In the genomic region with DNA sequence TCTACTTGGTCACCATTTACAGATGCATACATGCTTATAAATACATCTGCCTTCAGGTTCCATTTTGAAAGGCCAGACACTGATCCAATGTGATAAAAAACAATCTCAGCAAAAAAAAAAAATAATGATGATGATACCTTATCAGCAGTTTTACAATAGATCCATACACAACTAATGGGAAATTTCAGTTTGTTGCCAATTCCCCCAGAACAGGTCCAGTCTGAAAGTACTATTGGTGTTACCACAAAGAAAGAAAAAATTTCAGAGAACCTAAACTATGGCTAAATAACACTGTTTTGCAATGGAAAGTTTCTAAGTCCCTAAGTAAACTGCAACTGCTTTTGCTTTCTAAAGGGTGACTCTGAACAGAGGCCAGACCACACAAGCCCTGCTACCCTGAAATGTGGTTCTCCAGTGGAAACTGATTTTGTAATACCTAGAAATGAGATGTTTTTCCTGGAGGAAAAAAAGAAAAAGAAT, we compare ENCODE assay signal across 8 cellular contexts. TPM values are rescaled to one million over a fixed set of nuclear protein-coding genes. Genes with fewer than 3 reads are reported as not detected.
A peak's percentile ranks its signal among the peaks of the same experiment; 100 is the strongest.
DNase-seq lines count a peak whose midpoint lies in the region; ATAC-seq and TF ChIP-seq lines count a peak whose summit lies in the region.

No MANE protein-coding gene starts in this region.

- H3K4me3 ChIP-seq in AG04449 (ENCODE audit: low read depth, low read length) (no peak overlapping the region), gastrocnemius medialis (no peak overlapping the region)

- H3K36me3 ChIP-seq in gastrocnemius medialis: no peaks in the 10 kb centered on the region

- intact Hi-C loops in gastrocnemius medialis (cut with DNase I; ENCODE audit: low total_unique reads): no loop called here

- DNase-seq in AG04449 (ENCODE audit: low read depth, low spot score): peak; percentile 38
- peak; percentile 63 for DNase-seq in astrocyte of the hippocampus (ENCODE audit: low read depth, low spot score)
- peak; percentile 13 to 43 for DNase-seq in gastrocnemius medialis
- no peak for DNase-seq in HuH-7.5 (ENCODE audit: low spot score)
- DNase-seq in NCI-H1092 (lab: John Stamatoyannopoulos, UW): no peak
- DNase-seq in DMS153 (lab: John Stamatoyannopoulos, UW): no peak

- H3K4me1 ChIP-seq in gastrocnemius medialis: peaks cover 31 to 38% of the 10 kb centered on the region in 2 donors

- TF ChIP-seq CTCF in AG04449 (IDR thresholded peaks at IDR 0.05; ENCODE audit: insufficient read depth, low read length, missing control alignments): no peak
- no peak for TF ChIP-seq CTCF in gastrocnemius medialis (IDR thresholded peaks at IDR 0.05 in 4 of 5, conservative IDR thresholded peaks at IDR 0.05 in 1 of 5)

- no peaks in the 10 kb centered on the region for H3K9me3 ChIP-seq in gastrocnemius medialis

- in situ Hi-C loops in gastrocnemius medialis (cut with MboI; ENCODE audit: low sequenced_read_pairs in 4 of 4): loop anchor here in 1 of 4 donors (10.0 kb wide), 1 partner anchor 56 kb away; the partner anchor contains the start of gene LPIN2

- H3K27me3 ChIP-seq in gastrocnemius medialis: no peaks in the 10 kb centered on the region

- POLR2A ChIA-PET in AG04449 (lab: Yijun Ruan, JAX): no interaction called here

- no peak for TF ChIP-seq POLR2A in gastrocnemius medialis (IDR thresholded peaks at IDR 0.05)

- peak; percentile 43 for ATAC-seq in GM19025 (IDR thresholded peaks at IDR 0.05; ENCODE audit: low read depth, unreplicated experiment)
- ATAC-seq in HG03439 (IDR thresholded peaks at IDR 0.05; ENCODE audit: unreplicated experiment): peak; percentile 37
- ATAC-seq in gastrocnemius medialis: peak; percentile 62 to 68

- CTCF ChIA-PET in AG04449 (lab: Yijun Ruan, JAX): interaction anchor here (0.8 to 3.2 kb wide), 4 partner anchors 10 to 287 kb away, joined by 3 to 12 read pairs (median 6); no protein-coding TSS in a partner anchor

- peak overlapping the region; percentile 58 to 70 (median 64) for H3K27ac ChIP-seq in gastrocnemius medialis

RNA-seq across cellular contexts. Expression of gene LPIN2, which starts 54.1 kb away (rescaled TPM):
- total RNA-seq in gastrocnemius medialis: 1 to 10 TPM; 4.9 to 9.1 (median 8.2) TPM

Comparison
In these comparisons a context has a peak if more than half of its experiments do, and no peak if none do; other contexts are left out.
1. DNase-seq: peak in AG04449 (single experiment), astrocyte of the hippocampus (single experiment) and gastrocnemius medialis (2 of 2); none in HuH-7.5 (single experiment), NCI-H1092 (single experiment) and DMS153 (single experiment).
2. Peak in every context shown above with its lines, with median percentiles within 50 percentile points of each other: ATAC-seq.